In genomic region chr1:236516929-236517704, GRCh38 we compare ENCODE assay signal across 9 cellular contexts. TPM values are rescaled to one million over a fixed set of nuclear protein-coding genes. Genes with fewer than 3 reads are reported as not detected.
A peak's percentile ranks its signal among the peaks of the same experiment; 100 is the strongest.
DNase-seq lines count a peak whose midpoint lies in the region; ATAC-seq and TF ChIP-seq lines count a peak whose summit lies in the region.
"Had no signal": no experiment of that assay in that cellular context is flagged by ENCODE, and none has a peak within 500 bp of the region (broad histone marks: within the 10 kb centered on the region; RNA-seq: fewer than 3 reads in every experiment).

No MANE protein-coding gene starts in this region.

- peaks cover 18% of the 10 kb centered on the region for H3K4me1 ChIP-seq in mammary epithelial cell (ENCODE audit: insufficient read depth, low read length)
- peaks cover 0 to 6% (median 2%) of the 10 kb centered on the region in 4 donors for H3K4me1 ChIP-seq in upper lobe of left lung
- H3K4me1 ChIP-seq in esophagus muscularis mucosa = no peaks in the 10 kb centered on the region

- no peaks in the 10 kb centered on the region for H3K79me2 ChIP-seq in mammary epithelial cell (ENCODE audit: insufficient read depth, low read length)

- H3K4me3 ChIP-seq in mammary epithelial cell (replicated peaks in 1 of 3; ENCODE audit: insufficient read depth in 1 of 3, low read depth in 2 of 3, low read length in 3 of 3) = peak overlapping the region; percentile 2 to 33 (median 17)
- H3K4me3 ChIP-seq in upper lobe of left lung = no peak overlapping the region
- H3K4me3 ChIP-seq in esophagus muscularis mucosa = no peak overlapping the region

- TF ChIP-seq POLR2A in upper lobe of left lung (IDR thresholded peaks at IDR 0.05) (no peak), esophagus muscularis mucosa (IDR thresholded peaks at IDR 0.05; ENCODE audit: low read depth) (no peak)

- TF ChIP-seq CTCF in mammary epithelial cell (conservative IDR thresholded peaks at IDR 0.05 in 1 of 2, IDR thresholded peaks at IDR 0.05 in 1 of 2; ENCODE audit: extremely low read depth in 1 of 2, insufficient read depth in 1 of 2, low read depth in 1 of 2, low read length in 2 of 2) = no peak
- no peak for TF ChIP-seq CTCF in progenitor cell of endocrine pancreas (IDR thresholded peaks at IDR 0.05; ENCODE audit: unreplicated experiment)
- no peak for TF ChIP-seq CTCF in upper lobe of left lung (IDR thresholded peaks at IDR 0.05)
- no peak for TF ChIP-seq CTCF in esophagus muscularis mucosa (IDR thresholded peaks at IDR 0.05)

- peaks cover 22% of the 10 kb centered on the region for H3K4me1 Mint-ChIP-seq in progenitor cell of endocrine pancreas (ENCODE audit: low read depth)
- H3K4me1 Mint-ChIP-seq: B cell had no signal

- peak overlapping the region; percentile 82 for H2AFZ ChIP-seq in mammary epithelial cell (ENCODE audit: low read depth, low read length)

- BruUV-seq in mammary epithelial cell (replicated peaks; lab: Mats Ljungman, UMichigan) = no TSS peak

- H3K36me3 ChIP-seq in mammary epithelial cell (ENCODE audit: insufficient read depth, low read length) (no peaks in the 10 kb centered on the region), upper lobe of left lung (no peaks in the 10 kb centered on the region), esophagus muscularis mucosa (no peaks in the 10 kb centered on the region)

- DNase-seq in NCI-H2196 (lab: John Stamatoyannopoulos, UW; ENCODE audit: unreplicated experiment) = peak; percentile 36
- no peak for DNase-seq in NCI-H2196 treated with DMSO at 0.1 percent for 48 hours (lab: John Stamatoyannopoulos, UW; ENCODE audit: unreplicated experiment)
- DNase-seq in NCI-H748 treated with DMSO at 0.1 percent for 48 hours (lab: John Stamatoyannopoulos, UW) = peak; percentile 12
- peak; percentile 76 for DNase-seq in mammary epithelial cell
- no peak for DNase-seq in progenitor cell of endocrine pancreas (ENCODE audit: low spot score, unreplicated experiment)
- DNase-seq in upper lobe of left lung = no peak
- no peak for DNase-seq in NOMO-1 treated with DMSO at 0.1 percent for 48 hours (lab: John Stamatoyannopoulos, UW; ENCODE audit: unreplicated experiment)
- no peak for DNase-seq in esophagus muscularis mucosa (ENCODE audit: extremely low spot score)

- ATAC-seq in upper lobe of left lung (ENCODE audit: low FRiP score in 2 of 2) = no peak

- H3K9me3 ChIP-seq in mammary epithelial cell (replicated peaks; ENCODE audit: insufficient read depth, low read length) (no peaks in the 10 kb centered on the region), upper lobe of left lung (no peaks in the 10 kb centered on the region), esophagus muscularis mucosa (no peaks in the 10 kb centered on the region)

- H3K9me3 Mint-ChIP-seq in progenitor cell of endocrine pancreas (ENCODE audit: low read depth) = no peaks in the 10 kb centered on the region

- intact Hi-C loops in mammary epithelial cell (cut with micrococcal nuclease) (loop anchor here (2.0 kb wide), 1 partner anchor 14 kb away; no protein-coding TSS in a partner anchor), esophagus muscularis mucosa (cut with DNase I) (no loop called here)

- CTCF ChIA-PET in mammary epithelial cell (lab: Charles Lee; ENCODE audit: low non-redundant PET) = interaction anchor here (0.6 kb wide), 1 partner anchor 172 kb away, joined by 3 read pairs; no protein-coding TSS in a partner anchor

- H3K27me3 ChIP-seq in mammary epithelial cell (ENCODE audit: insufficient read depth, low read length) (no peaks in the 10 kb centered on the region), upper lobe of left lung (no peaks in the 10 kb centered on the region), esophagus muscularis mucosa (no peaks in the 10 kb centered on the region)

- WGBS in mammary epithelial cell (ENCODE audit: low coverage, missing lambda C conversion rate) = 3% methylated on average over 8 of the region's 8 CpGs
- 37 to 44% methylated on average over 8 of the region's 8 CpGs for WGBS in upper lobe of left lung, 2 donors
- WGBS in esophagus muscularis mucosa = 53% methylated on average over 8 of the region's 8 CpGs

- H3K36me3 Mint-ChIP-seq in progenitor cell of endocrine pancreas (ENCODE audit: insufficient read depth) = no peaks in the 10 kb centered on the region

- peak overlapping the region; percentile 62 for H3K4me3 Mint-ChIP-seq in progenitor cell of endocrine pancreas (ENCODE audit: low read depth)
- H3K4me3 Mint-ChIP-seq: B cell had no signal

- no peaks in the 10 kb centered on the region for H4K20me1 ChIP-seq in mammary epithelial cell (ENCODE audit: insufficient read depth, low read length)

- dilution Hi-C loops in mammary epithelial cell (cut with HindIII; ENCODE audit: low sequenced_read_pairs) = no loop called here

- peak overlapping the region; percentile 36 for H3K9ac ChIP-seq in mammary epithelial cell (ENCODE audit: insufficient read depth, low read length)

- in situ Hi-C loops in mammary epithelial cell (cut with MboI; ENCODE audit: low sequenced_read_pairs in 2 of 2) = no loop called here

- peak overlapping the region; percentile 85 for H3K27ac Mint-ChIP-seq in progenitor cell of endocrine pancreas
- H3K27ac Mint-ChIP-seq: B cell had no signal

- H3K27ac ChIP-seq in mammary epithelial cell (ENCODE audit: insufficient read depth, low read depth, low read length) = peak overlapping the region; percentile 61
- H3K27ac ChIP-seq in upper lobe of left lung = peak overlapping the region in 2 of 4 donors; percentile 18 to 73
- H3K27ac ChIP-seq in esophagus muscularis mucosa (replicated peaks in 1 of 4) = no peak overlapping the region

- peak overlapping the region; percentile 83 for H3K4me2 ChIP-seq in mammary epithelial cell (ENCODE audit: insufficient read depth, low read depth, low read length)

- H3K27me3 Mint-ChIP-seq in progenitor cell of endocrine pancreas = no peaks in the 10 kb centered on the region
- H3K27me3 Mint-ChIP-seq: B cell had no signal

- no peak for TF ChIP-seq EP300 in upper lobe of left lung (IDR thresholded peaks at IDR 0.05)
- no peak for TF ChIP-seq EP300 in esophagus muscularis mucosa (IDR thresholded peaks at IDR 0.05)

RNA-seq across cellular contexts. Expression of gene LGALS8, which starts 6.7 kb away (rescaled TPM):
- total RNA-seq in mammary epithelial cell (10 to 100 TPM; 41.7 to 96.9 TPM), progenitor cell of endocrine pancreas (27.4 and 27.7 TPM in 2 replicates), upper lobe of left lung (100 to 1,000 TPM in 1 of 6 donors, 10 to 100 TPM in 5; 56.2 to 225 (median 75.2) TPM), esophagus muscularis mucosa (10 to 100 TPM; 32.8 to 83.3 (median 51.9) TPM)
- 32.9 TPM for polyA plus RNA-seq in mammary epithelial cell
- 40.8 TPM for polyA minus RNA-seq in mammary epithelial cell

Comparison
In these comparisons a context has a peak if more than half of its experiments do, and no peak if none do; other contexts are left out.
1. DNase-seq: peak in NCI-H2196 (single experiment), NCI-H748 treated with DMSO at 0.1 percent for 48 hours (single experiment) and mammary epithelial cell (single experiment); none in NCI-H2196 treated with DMSO at 0.1 percent for 48 hours (single experiment), progenitor cell of endocrine pancreas (single experiment), upper lobe of left lung (0 of 2), NOMO-1 treated with DMSO at 0.1 percent for 48 hours (single experiment) and esophagus muscularis mucosa (single experiment).
2. H3K4me3 ChIP-seq: peak in mammary epithelial cell (3 of 3); none in upper lobe of left lung (0 of 4) and esophagus muscularis mucosa (0 of 4).